8 cellular contexts compared by ENCODE assay signal in genomic region chr19:41531438-41532311, GRCh38. TPM values are rescaled to one million over a fixed set of nuclear protein-coding genes. Genes with fewer than 3 reads are reported as not detected.
DNase-seq lines count a peak whose midpoint lies in the region; ATAC-seq and TF ChIP-seq lines count a peak whose summit lies in the region.

No MANE protein-coding gene starts in this region.

- H3K27me3 ChIP-seq in BLaER1: no peaks in the 10 kb centered on the region
- H3K27me3 ChIP-seq in GM23338 (ENCODE audit: insufficient read depth): no peaks in the 10 kb centered on the region

- no peaks in the 10 kb centered on the region for H4K20me1 ChIP-seq in BLaER1
- no peaks in the 10 kb centered on the region for H4K20me1 ChIP-seq in GM23338 (replicated peaks; ENCODE audit: insufficient read depth)

- no peaks in the 10 kb centered on the region for H3F3A ChIP-seq in GM23338 (replicated peaks; ENCODE audit: low read depth)

- peaks cover 9% of the 10 kb centered on the region for H3K27me3 Mint-ChIP-seq in GM23338 (ENCODE audit: insufficient read depth, low read depth, poor library complexity)

- no peaks in the 10 kb centered on the region for H3K79me2 ChIP-seq in GM23338 (replicated peaks; ENCODE audit: insufficient read depth)

- ATAC-seq in GM23338 (no peak; the same call in 2 of the 3 replicates), left ventricle myocardium superior (peak; percentile 96), GM18868 (IDR thresholded peaks at IDR 0.05; ENCODE audit: unreplicated experiment) (no peak), GM19328 (IDR thresholded peaks at IDR 0.05; ENCODE audit: unreplicated experiment) (no peak)

- no peak for TF ChIP-seq CTCF in GM23338 (conservative IDR thresholded peaks at IDR 0.05; ENCODE audit: low read depth in 2 of 2)

- H3K4me3 Mint-ChIP-seq in GM23338: no peak overlapping the region

- no peak overlapping the region for H3K27ac Mint-ChIP-seq in GM23338

- H3K9me3 ChIP-seq in BLaER1: peaks cover 75% of the 10 kb centered on the region

- H3K4me3 ChIP-seq in BLaER1 (peak overlapping the region; percentile 61), GM23338 (no peak overlapping the region)

- peaks cover 17% of the 10 kb centered on the region for H3K9me2 ChIP-seq in GM23338 (ENCODE audit: insufficient read depth)

- peaks cover 10% of the 10 kb centered on the region for H3K4me1 Mint-ChIP-seq in GM23338

- H2AFZ ChIP-seq in GM23338: peak overlapping the region; percentile 26; the same call in 1 of the 2 replicates

- H3K36me3 ChIP-seq in BLaER1 (peaks cover 19% of the 10 kb centered on the region), GM23338 (ENCODE audit: insufficient read depth) (no peaks in the 10 kb centered on the region)

- H3K36me3 Mint-ChIP-seq in GM23338 (ENCODE audit: low read depth): no peaks in the 10 kb centered on the region

- DNase-seq in GM23338 (ENCODE audit: low spot score): no peak
- peak; percentile 96 for DNase-seq in SIG-M5 treated with dmso at 0.1 percent for 504 hours (lab: John Stamatoyannopoulos, UW; ENCODE audit: unreplicated experiment)
- DNase-seq in activated naive CD4-positive, alpha-beta T cell treated with anti-CD3 and anti-CD28 coated beads, Interleukin-2, amount 50 U/mL, for 16 hours: peak; percentile 83
- peak; percentile 80 for DNase-seq in left ventricle myocardium superior
- DNase-seq in stimulated activated CD4-positive, alpha-beta T cell treated with anti-CD3 and anti-CD28 coated beads, Interleukin-2, amount 100 ng/mL, for 24 hours: peak; percentile 75 to 80

- H3K9me3 Mint-ChIP-seq in GM23338: peaks cover 8% of the 10 kb centered on the region; the same call in 1 of the 3 replicates

- H3K9ac ChIP-seq in BLaER1: peak overlapping the region; percentile 67; the same call in 1 of the 2 replicates

- H3K4me1 ChIP-seq in BLaER1 (peaks cover 73% of the 10 kb centered on the region), GM23338 (ENCODE audit: insufficient read depth) (no peaks in the 10 kb centered on the region)

- intact Hi-C loops in left ventricle myocardium superior (cut with micrococcal nuclease): loop anchor here (10.0 kb wide), 1 partner anchor 87 kb away; the partner anchor contains the start of gene ERICH4

- H3K4me2 ChIP-seq in BLaER1: peak overlapping the region; percentile 69
- H3K4me2 ChIP-seq in GM23338: no peak overlapping the region

- H3K27ac ChIP-seq in BLaER1 (peak overlapping the region; percentile 81), GM23338 (ENCODE audit: low read depth) (no peak overlapping the region)

TF ChIP-seq in GM23338, 12 proteins besides CTCF, POLR2A, EP300 and RAD21:
- TF ChIP-seq STAT1 (IDR thresholded peaks at IDR 0.05; ENCODE audit: unreplicated experiment) (no peak), REST (IDR thresholded peaks at IDR 0.05; ENCODE audit: unreplicated experiment) (no peak), EZH2phosphoT487 (IDR thresholded peaks at IDR 0.05; ENCODE audit: unreplicated experiment) (no peak), NANOG (IDR thresholded peaks at IDR 0.05; ENCODE audit: borderline replicate concordance) (no peak)
TF ChIP-seq in GM23338: peak in this region for 0.

RNA-seq across cellular contexts. Expression of gene CEACAM21, which starts 44.3 kb away (rescaled TPM):
- not detected in 2 replicates for total RNA-seq in GM23338 (2014; rRNA removed; shearing (Covaris generic))
- not detected in 2 replicates for polyA plus RNA-seq in GM23338 (2016; fragmentation: Nextera tagmentation; extraction: Ambion mirVana)
- 0.99 TPM for total RNA-seq in left ventricle myocardium superior
